ENCODE assay signal across 26 cellular contexts in genomic region chr6:150910561-150910960, GRCh38.
"Had no signal": no experiment of that assay in that cellular context is flagged by ENCODE, and none has a peak within 500 bp of the region (broad histone marks: within the 10 kb centered on the region; RNA-seq: fewer than 3 reads in every experiment).

No MANE protein-coding gene starts in this region.

- ATAC-seq: activated CD4-positive, CD25-positive, alpha-beta regulatory T cell treated with anti-CD3 and anti-CD28 coated beads, Interleukin-2, amount 50 U/mL, for 24 hours; activated CD8-positive, alpha-beta T cell treated with anti-CD3 and anti-CD28 coated beads for 36 hours; activated T-cell treated with anti-CD3 and anti-CD28 coated beads, Interleukin-2, amount 50 U/mL, for 4 hours; activated T-helper 17 cell treated with anti-CD3 and anti-CD28 coated beads, Interleukin-2, amount 50 U/mL, for 72 hours; esophagus mucosa; gastrocnemius medialis; heart left ventricle; T-helper 17 cell had no signal

- H3K4me3 ChIP-seq: coronary artery, gastrocnemius medialis, heart left ventricle had no signal

- DNase-seq: activated B cell treated with CpG ODN at 0.5 μM for 24 hours; activated CD4-positive, alpha-beta T cell treated with anti-CD3 and anti-CD28 coated beads for 48 hours; activated CD4-positive, alpha-beta T cell treated with anti-CD3 and anti-CD28 coated beads, Interleukin-2, amount 50 U/mL, for 1 hour; activated CD4-positive, alpha-beta T cell treated with anti-CD3 and anti-CD28 coated beads, Interleukin-2, amount 50 U/mL, for 48 hours; activated CD8-positive, alpha-beta memory T cell treated with anti-CD3 and anti-CD28 coated beads for 24 hours; activated CD8-positive, alpha-beta T cell treated with anti-CD3 and anti-CD28 coated beads for 36 hours; activated effector memory CD4-positive, alpha-beta T cell treated with Interleukin-2 at 50 U/mL for 16 hours; activated gamma-delta T cell treated with Interleukin-2 at 50 U/mL for 16 hours; activated naive CD4-positive, alpha-beta T cell treated with anti-CD3 and anti-CD28 coated beads, Interleukin-2, amount 50 U/mL, for 16 hours; activated naive CD4-positive, alpha-beta T cell treated with Interleukin-2 at 50 U/mL for 16 hours; activated T-cell treated with anti-CD3 and anti-CD28 coated beads, Interleukin-2, amount 50 U/mL, for 4 hours; amniotic stem cell; anterior cingulate cortex; brain microvascular endothelial cell; effector CD8-positive, alpha-beta T cell; foreskin fibroblast; gastrocnemius medialis; glutamatergic neuron; heart left ventricle; T-helper 17 cell; T1000; WERI-Rb-1 had no signal

- H3K4me1 ChIP-seq: gastrocnemius medialis had no signal

- H3K36me3 ChIP-seq: gastrocnemius medialis had no signal

- H3K9me3 ChIP-seq: gastrocnemius medialis, heart left ventricle had no signal
